Comparison of ENCODE assay signal across 7 cellular contexts in the genomic region with DNA sequence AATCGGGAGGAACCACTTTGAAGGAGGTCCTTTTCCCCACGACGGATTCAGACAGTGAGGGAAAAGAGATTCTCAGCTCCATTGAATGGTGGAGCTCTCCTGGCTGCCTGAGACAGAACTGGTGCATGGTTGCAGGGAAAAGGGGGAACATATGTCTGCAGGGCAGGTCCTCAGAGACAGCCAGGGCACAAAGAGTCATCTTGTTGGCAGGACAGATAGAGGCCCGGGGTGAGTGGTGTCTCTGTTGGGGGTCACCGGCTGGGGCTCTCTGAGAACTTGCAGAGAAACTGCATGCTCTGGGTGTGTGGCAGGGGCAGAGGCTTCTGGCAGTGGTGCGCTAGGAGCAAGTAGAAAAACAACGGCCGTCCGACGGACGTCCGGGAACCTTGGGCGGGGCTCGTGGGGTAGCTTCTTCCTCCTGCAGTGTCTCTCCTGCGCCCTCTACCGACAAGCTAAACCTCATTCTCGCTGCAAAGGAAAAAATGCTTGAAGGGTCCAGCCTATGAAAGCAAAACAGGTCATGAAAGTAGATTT.
A peak's percentile ranks its signal among the peaks of the same experiment; 100 is the strongest.
DNase-seq lines count a peak whose midpoint lies in the region; ATAC-seq and TF ChIP-seq lines count a peak whose summit lies in the region.

No MANE protein-coding gene starts in this region.

- H3K4me3 ChIP-seq in HUES6 (ENCODE audit: low read depth, low read length) (peak overlapping the region; percentile 34), parathyroid adenoma (ENCODE audit: low read depth, low read length) (no peak overlapping the region), uterus (no peak overlapping the region)

- H3K9me3 ChIP-seq in HUES6 (ENCODE audit: control insufficient read depth, insufficient read depth, low read depth, low read length) = no peaks in the 10 kb centered on the region
- peaks cover 6% of the 10 kb centered on the region for H3K9me3 ChIP-seq in parathyroid adenoma (ENCODE audit: control insufficient read depth, low read length)
- H3K9me3 ChIP-seq in uterus = no peaks in the 10 kb centered on the region

- peak overlapping the region; percentile 57 for H3K4me2 ChIP-seq in parathyroid adenoma (ENCODE audit: low read length)

- no peaks in the 10 kb centered on the region for H3K79me2 ChIP-seq in parathyroid adenoma

- intact Hi-C loops in uterus (cut with DNase I; ENCODE audit: low total_unique reads) = loop anchor here (5.0 kb wide), 1 partner anchor 47 kb away; no protein-coding TSS in a partner anchor

- H3K9ac ChIP-seq in HUES6 (ENCODE audit: low read length) (no peak overlapping the region), parathyroid adenoma (no peak overlapping the region)

- no peaks in the 10 kb centered on the region for H3K36me3 ChIP-seq in HUES6 (ENCODE audit: control insufficient read depth, insufficient read depth, low read length)
- H3K36me3 ChIP-seq in parathyroid adenoma (ENCODE audit: control insufficient read depth, insufficient read depth, low read length) = no peaks in the 10 kb centered on the region
- no peaks in the 10 kb centered on the region for H3K36me3 ChIP-seq in uterus

- TF ChIP-seq CTCF in parathyroid adenoma (IDR thresholded peaks at IDR 0.05) = peak; percentile 43
- peak; percentile 54 to 79 (median 68) for TF ChIP-seq CTCF in uterus (IDR thresholded peaks at IDR 0.05)

- no peak overlapping the region for H3K27ac ChIP-seq in HUES6 (ENCODE audit: low read depth, low read length)
- no peak overlapping the region for H3K27ac ChIP-seq in parathyroid adenoma
- H3K27ac ChIP-seq in uterus = peak overlapping the region; percentile 18 to 39

- no peaks in the 10 kb centered on the region for H3K27me3 ChIP-seq in HUES6 (ENCODE audit: control insufficient read depth, insufficient read depth, low read length)
- H3K27me3 ChIP-seq in parathyroid adenoma (ENCODE audit: control insufficient read depth, insufficient read depth, low read length) = no peaks in the 10 kb centered on the region
- H3K27me3 ChIP-seq in uterus = no peaks in the 10 kb centered on the region

- H2AFZ ChIP-seq in parathyroid adenoma = peak overlapping the region; percentile 74

- ATAC-seq in GM18511 (IDR thresholded peaks at IDR 0.05; ENCODE audit: unreplicated experiment) = peak; percentile 72

- H3K4me1 ChIP-seq in HUES6 (ENCODE audit: control insufficient read depth, insufficient read depth, low read length) = no peaks in the 10 kb centered on the region
- no peaks in the 10 kb centered on the region for H3K4me1 ChIP-seq in parathyroid adenoma
- no peaks in the 10 kb centered on the region for H3K4me1 ChIP-seq in uterus

- DNase-seq in RPMI7951 (ENCODE audit: low read depth) = peak; percentile 87
- DNase-seq in activated gamma-delta T cell treated with anti-CD3 and anti-CD28 coated beads, Interleukin-2, amount 50 U/mL, for 16 hours (ENCODE audit: low read depth) = peak; percentile 31
- peak; percentile 29 for DNase-seq in glomerular endothelial cell (ENCODE audit: extremely low read depth, low read depth, low spot score)
- DNase-seq in uterus = peak; percentile 66 to 83

- TF ChIP-seq POLR2A in uterus (IDR thresholded peaks at IDR 0.05) = no peak

Comparison
In these comparisons a context has a peak if more than half of its experiments do, and no peak if none do; other contexts are left out.
1. H3K27ac ChIP-seq: peak in uterus (2 of 2); none in HUES6 (single experiment) and parathyroid adenoma (single experiment).
2. DNase-seq: peak in every context shown above with its lines; median percentile 87 in RPMI7951; 74 in uterus; 31 in activated gamma-delta T cell treated with anti-CD3 and anti-CD28 coated beads, Interleukin-2, amount 50 U/mL, for 16 hours; 29 in glomerular endothelial cell.